1 cellular context compared by ENCODE assay signal in genomic region chr20:62818592-62819493, GRCh38.
A peak's percentile ranks its signal among the peaks of the same experiment; 100 is the strongest.
TF ChIP-seq lines count a peak whose summit lies in the region.

No MANE protein-coding gene starts in this region.

TF ChIP-seq in HepG2, 621 proteins besides CTCF, POLR2A, EP300 and RAD21 (continued from another document and continues in another):
- TF ChIP-seq RERE (CRISPR knock-in tag; IDR thresholded peaks at IDR 0.05; ENCODE audit: low read depth) (peak; percentile 19; the same call in 1 of the 2 replicates), PHF8 (CRISPR knock-in tag; IDR thresholded peaks at IDR 0.05) (peak; percentile 69), KLF11 (CRISPR knock-in tag; IDR thresholded peaks at IDR 0.05) (peak; percentile 43; the same call in 1 of the 2 replicates), HMGXB4 (CRISPR knock-in tag; IDR thresholded peaks at IDR 0.05; ENCODE audit: borderline replicate concordance in 1 of 2, low read depth in 1 of 2) (0 out of 4 replicates have a peak, but pooled peaks of 1 of the 2 experiments have one; percentile 16), SMARCC2 (IDR thresholded peaks at IDR 0.05) (no peak), ZNF331 (CRISPR knock-in tag; IDR thresholded peaks at IDR 0.05) (peak; percentile 85), SCMH1 (CRISPR knock-in tag; IDR thresholded peaks at IDR 0.05; ENCODE audit: borderline replicate concordance) (no peak), TEAD2 (CRISPR knock-in tag; IDR thresholded peaks at IDR 0.05) (no peak), NCOA5 (CRISPR knock-in tag; IDR thresholded peaks at IDR 0.05) (no peak), HNF4A (CRISPR knock-in tag; IDR thresholded peaks at IDR 0.05) (peak; percentile 27; the same call in 1 of the 2 replicates), YEATS2 (CRISPR knock-in tag; IDR thresholded peaks at IDR 0.05; ENCODE audit: borderline replicate concordance) (peak; percentile 56), ZC3H4 (CRISPR knock-in tag; IDR thresholded peaks at IDR 0.05; ENCODE audit: borderline replicate concordance) (no peak), ATF2 (CRISPR knock-in tag; IDR thresholded peaks at IDR 0.05) (peak; percentile 46), ZNF562 (CRISPR knock-in tag; IDR thresholded peaks at IDR 0.05; ENCODE audit: borderline replicate concordance) (no peak), ZHX1 (CRISPR knock-in tag; IDR thresholded peaks at IDR 0.05; ENCODE audit: low read depth) (no peak), U2AF2 (IDR thresholded peaks at IDR 0.05; ENCODE audit: low read depth, low read length) (no peak), GTF3A (CRISPR knock-in tag; conservative IDR thresholded peaks at IDR 0.05) (no peak), PAF1 (CRISPR knock-in tag; IDR thresholded peaks at IDR 0.05) (no peak), KLF16 (CRISPR knock-in tag; IDR thresholded peaks at IDR 0.05) (peak in 1 of 2 experiments; percentile 55; a peak in 1 of 4 replicates), ZNF776 (CRISPR knock-in tag; IDR thresholded peaks at IDR 0.05) (peak; percentile 21), ZBTB3 (CRISPR knock-in tag; IDR thresholded peaks at IDR 0.05; ENCODE audit: borderline replicate concordance, low read depth) (no peak), NCOA1 (CRISPR knock-in tag; IDR thresholded peaks at IDR 0.05) (0 out of 2 replicates have a peak, but pooled peaks have one; percentile 25), ZNF883 (CRISPR knock-in tag; IDR thresholded peaks at IDR 0.05; ENCODE audit: not compliant biosample characterization) (peak; percentile 12), TRIM24 (CRISPR knock-in tag; IDR thresholded peaks at IDR 0.05) (no peak), ZNF672 (CRISPR knock-in tag; IDR thresholded peaks at IDR 0.05) (no peak), ATF1 (CRISPR knock-in tag; IDR thresholded peaks at IDR 0.05) (no peak), KDM5A (IDR thresholded peaks at IDR 0.05; ENCODE audit: borderline replicate concordance, low read length) (no peak), ATF7-NPFF (CRISPR knock-in tag; IDR thresholded peaks at IDR 0.05; ENCODE audit: low read depth) (peak; percentile 91), ZNF34 (CRISPR knock-in tag; IDR thresholded peaks at IDR 0.05; ENCODE audit: borderline replicate concordance) (no peak), ZNF484 (CRISPR knock-in tag; IDR thresholded peaks at IDR 0.05; ENCODE audit: borderline replicate concordance, low read depth) (no peak), ZFP91 (CRISPR knock-in tag; IDR thresholded peaks at IDR 0.05; ENCODE audit: borderline replicate concordance) (peak; percentile 67; the same call in 1 of the 2 replicates), ZSCAN29 (CRISPR knock-in tag; conservative IDR thresholded peaks at IDR 0.05) (no peak), NR1H2 (CRISPR knock-in tag; IDR thresholded peaks at IDR 0.05; ENCODE audit: borderline replicate concordance, low read depth) (no peak), BCLAF1 (IDR thresholded peaks at IDR 0.05) (no peak), STAT6 (CRISPR knock-in tag; IDR thresholded peaks at IDR 0.05; ENCODE audit: borderline replicate concordance) (no peak), SAP130 (CRISPR knock-in tag; IDR thresholded peaks at IDR 0.05; ENCODE audit: low read depth) (peak; percentile 86), CHD2 (IDR thresholded peaks at IDR 0.05; ENCODE audit: low read depth, low read length) (no peak), ZNF580 (CRISPR knock-in tag; IDR thresholded peaks at IDR 0.05; ENCODE audit: borderline replicate concordance, low read depth) (peak; percentile 54; the same call in 1 of the 2 replicates), TCF12 (IDR thresholded peaks at IDR 0.05) (no peak), TCF12 (CRISPR knock-in tag; IDR thresholded peaks at IDR 0.05) (no peak), ZNF761 (CRISPR knock-in tag; conservative IDR thresholded peaks at IDR 0.05) (no peak), ZSCAN25 (CRISPR knock-in tag; IDR thresholded peaks at IDR 0.05) (no peak), KLF13 (CRISPR knock-in tag; IDR thresholded peaks at IDR 0.05) (peak; percentile 89; the same call in 1 of the 2 replicates), PCBP1 (IDR thresholded peaks at IDR 0.05; ENCODE audit: borderline replicate concordance, low read depth, low read length) (peak; percentile 73; the same call in 1 of the 2 replicates), FOXA1 (IDR thresholded peaks at IDR 0.05) (no peak), FOXA1 (CRISPR knock-in tag; IDR thresholded peaks at IDR 0.05) (no peak), ZNF17 (CRISPR knock-in tag; IDR thresholded peaks at IDR 0.05) (no peak), ZC3H13 (CRISPR knock-in tag; IDR thresholded peaks at IDR 0.05) (no peak; the same call in 1 of the 2 replicates), SPEN (CRISPR knock-in tag; IDR thresholded peaks at IDR 0.05; ENCODE audit: low read depth) (peak; percentile 80)
